ENCODE assay signal across 1 cellular context in the genomic region with DNA sequence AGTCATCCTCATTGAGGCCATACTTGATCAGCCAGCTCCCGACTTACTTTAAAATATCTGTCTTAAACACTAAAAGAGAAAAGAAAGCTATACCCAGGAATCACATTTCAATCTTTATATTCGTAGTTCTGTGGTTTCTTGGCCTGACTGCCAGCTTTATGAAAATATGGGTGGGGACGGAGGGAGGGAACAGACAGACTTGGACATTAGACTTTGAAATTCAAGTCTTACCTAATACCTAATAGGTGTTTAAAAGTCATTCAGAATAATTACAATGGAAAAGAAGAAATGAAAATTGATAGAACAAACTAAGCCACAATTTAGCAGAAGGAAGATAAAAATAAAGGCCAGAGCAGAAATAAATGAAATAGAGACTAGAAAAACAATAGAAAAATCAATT.
TF ChIP-seq lines count a peak whose summit lies in the region.

No MANE protein-coding gene starts in this region.

TF ChIP-seq in HepG2, 621 proteins besides CTCF, POLR2A, EP300 and RAD21 (continued from another document):
- no peak for TF ChIP-seq ZNF687 (CRISPR knock-in tag; IDR thresholded peaks at IDR 0.05)
- TF ChIP-seq, protein P1, sequence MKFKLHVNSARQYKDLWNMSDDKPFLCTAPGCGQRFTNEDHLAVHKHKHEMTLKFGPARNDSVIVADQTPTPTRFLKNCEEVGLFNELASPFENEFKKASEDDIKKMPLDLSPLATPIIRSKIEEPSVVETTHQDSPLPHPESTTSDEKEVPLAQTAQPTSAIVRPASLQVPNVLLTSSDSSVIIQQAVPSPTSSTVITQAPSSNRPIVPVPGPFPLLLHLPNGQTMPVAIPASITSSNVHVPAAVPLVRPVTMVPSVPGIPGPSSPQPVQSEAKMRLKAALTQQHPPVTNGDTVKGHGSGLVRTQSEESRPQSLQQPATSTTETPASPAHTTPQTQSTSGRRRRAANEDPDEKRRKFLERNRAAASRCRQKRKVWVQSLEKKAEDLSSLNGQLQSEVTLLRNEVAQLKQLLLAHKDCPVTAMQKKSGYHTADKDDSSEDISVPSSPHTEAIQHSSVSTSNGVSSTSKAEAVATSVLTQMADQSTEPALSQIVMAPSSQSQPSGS (CRISPR knock-in tag; IDR thresholded peaks at IDR 0.05), result no peak
- TF ChIP-seq, protein P2, sequence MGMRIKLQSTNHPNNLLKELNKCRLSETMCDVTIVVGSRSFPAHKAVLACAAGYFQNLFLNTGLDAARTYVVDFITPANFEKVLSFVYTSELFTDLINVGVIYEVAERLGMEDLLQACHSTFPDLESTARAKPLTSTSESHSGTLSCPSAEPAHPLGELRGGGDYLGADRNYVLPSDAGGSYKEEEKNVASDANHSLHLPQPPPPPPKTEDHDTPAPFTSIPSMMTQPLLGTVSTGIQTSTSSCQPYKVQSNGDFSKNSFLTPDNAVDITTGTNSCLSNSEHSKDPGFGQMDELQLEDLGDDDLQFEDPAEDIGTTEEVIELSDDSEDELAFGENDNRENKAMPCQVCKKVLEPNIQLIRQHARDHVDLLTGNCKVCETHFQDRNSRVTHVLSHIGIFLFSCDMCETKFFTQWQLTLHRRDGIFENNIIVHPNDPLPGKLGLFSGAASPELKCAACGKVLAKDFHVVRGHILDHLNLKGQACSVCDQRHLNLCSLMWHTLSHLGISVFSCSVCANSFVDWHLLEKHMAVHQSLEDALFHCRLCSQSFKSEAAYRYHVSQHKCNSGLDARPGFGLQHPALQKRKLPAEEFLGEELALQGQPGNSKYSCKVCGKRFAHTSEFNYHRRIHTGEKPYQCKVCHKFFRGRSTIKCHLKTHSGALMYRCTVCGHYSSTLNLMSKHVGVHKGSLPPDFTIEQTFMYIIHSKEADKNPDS (CRISPR knock-in tag; IDR thresholded peaks at IDR 0.05), result no peak
- TF ChIP-seq ATM (IDR thresholded peaks at IDR 0.05; ENCODE audit: borderline replicate concordance), result no peak
- TF ChIP-seq ZNF331 (CRISPR knock-in tag; IDR thresholded peaks at IDR 0.05), result no peak
- no peak for TF ChIP-seq JARID2 (CRISPR knock-in tag; IDR thresholded peaks at IDR 0.05; ENCODE audit: insufficient replicate concordance)
- TF ChIP-seq, protein P3, sequence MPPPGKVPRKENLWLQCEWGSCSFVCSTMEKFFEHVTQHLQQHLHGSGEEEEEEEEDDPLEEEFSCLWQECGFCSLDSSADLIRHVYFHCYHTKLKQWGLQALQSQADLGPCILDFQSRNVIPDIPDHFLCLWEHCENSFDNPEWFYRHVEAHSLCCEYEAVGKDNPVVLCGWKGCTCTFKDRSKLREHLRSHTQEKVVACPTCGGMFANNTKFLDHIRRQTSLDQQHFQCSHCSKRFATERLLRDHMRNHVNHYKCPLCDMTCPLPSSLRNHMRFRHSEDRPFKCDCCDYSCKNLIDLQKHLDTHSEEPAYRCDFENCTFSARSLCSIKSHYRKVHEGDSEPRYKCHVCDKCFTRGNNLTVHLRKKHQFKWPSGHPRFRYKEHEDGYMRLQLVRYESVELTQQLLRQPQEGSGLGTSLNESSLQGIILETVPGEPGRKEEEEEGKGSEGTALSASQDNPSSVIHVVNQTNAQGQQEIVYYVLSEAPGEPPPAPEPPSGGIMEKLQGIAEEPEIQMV (CRISPR knock-in tag; IDR thresholded peaks at IDR 0.05; ENCODE audit: low read depth), result no peak
- no peak for TF ChIP-seq PAF1 (CRISPR knock-in tag; IDR thresholded peaks at IDR 0.05)
- no peak for TF ChIP-seq ZNF672 (CRISPR knock-in tag; IDR thresholded peaks at IDR 0.05)
- TF ChIP-seq CENPBD1 (CRISPR knock-in tag; IDR thresholded peaks at IDR 0.05; ENCODE audit: borderline replicate concordance, low read depth), result no peak
